In genomic region chr5:449151-449550, GRCh38 we compare ENCODE assay signal across 19 cellular contexts.
"Had no signal": no experiment of that assay in that cellular context is flagged by ENCODE, and none has a peak within 500 bp of the region (broad histone marks: within the 10 kb centered on the region; RNA-seq: fewer than 3 reads in every experiment).

No MANE protein-coding gene starts in this region.

- FAIRE-seq: colon had no signal

- H3K27me3 Mint-ChIP-seq: activated CD4-positive, alpha-beta T cell treated with anti-CD3 and anti-CD28 coated beads, Interleukin-2, amount 10 ng/mL, durations not matched to agents 24 days and 14 days; T-cell had no signal

- H3K27ac ChIP-seq: foreskin keratinocyte, hepatocyte, thyroid gland, uterus had no signal

- H3K27me3 ChIP-seq: foreskin keratinocyte, hepatocyte, thyroid gland, uterus had no signal

- ATAC-seq: activated CD8-positive, alpha-beta T cell treated with anti-CD3 and anti-CD28 coated beads, Interleukin-2, amount 10 ng/mL, durations not matched to agents 7 days and 5 days; foreskin keratinocyte; T-cell had no signal

- H3K4me3 Mint-ChIP-seq: activated CD4-positive, alpha-beta T cell treated with anti-CD3 and anti-CD28 coated beads, Interleukin-2, amount 10 ng/mL, durations not matched to agents 24 days and 14 days; activated CD8-positive, alpha-beta T cell treated with anti-CD3 and anti-CD28 coated beads, Interleukin-2, amount 10 ng/mL, durations not matched to agents 7 days and 5 days; endodermal cell; natural killer cell; T-cell had no signal

- DNase-seq: activated CD4-positive, alpha-beta T cell treated with anti-CD3 and anti-CD28 coated beads, Interleukin-2, amount 10 ng/mL, durations not matched to agents 24 days and 14 days; activated CD4-positive, CD25-positive, alpha-beta regulatory T cell; activated CD8-positive, alpha-beta T cell treated with anti-CD3 and anti-CD28 coated beads, Interleukin-2, amount 10 ng/mL, durations not matched to agents 7 days and 5 days; activated T-cell treated with anti-CD3 and anti-CD28 coated beads, Interleukin-2, amount 50 U/mL, for 48 hours; foreskin keratinocyte; retina; stimulated activated CD4-positive, alpha-beta T cell treated with anti-CD3 and anti-CD28 coated beads, Interleukin-1b, Interleukin-23, amount 100 ng/mL, for 48 hours; stimulated activated CD8-positive, alpha-beta memory T cell treated with anti-CD3 and anti-CD28 coated beads, Interleukin-4, amount 100 ng/mL, for 48 hours; stimulated activated naive CD4-positive, alpha-beta T cell treated with Interleukin-2 at 50 U/mL for 16 hours; T-helper 9 cell; thyroid gland; uterus had no signal

- H3K4me3 ChIP-seq: hepatocyte, lower lobe of right lung, thyroid gland, uterus had no signal

- H3K4me1 ChIP-seq: foreskin keratinocyte had no signal

- H3K27ac Mint-ChIP-seq: activated CD4-positive, alpha-beta T cell treated with anti-CD3 and anti-CD28 coated beads, Interleukin-2, amount 10 ng/mL, durations not matched to agents 24 days and 14 days; activated CD8-positive, alpha-beta T cell treated with anti-CD3 and anti-CD28 coated beads, Interleukin-2, amount 10 ng/mL, durations not matched to agents 7 days and 5 days; brain; endodermal cell; T-cell had no signal

- H3K36me3 ChIP-seq: uterus had no signal

- H3K9me3 ChIP-seq: thyroid gland had no signal
